In the genomic region with DNA sequence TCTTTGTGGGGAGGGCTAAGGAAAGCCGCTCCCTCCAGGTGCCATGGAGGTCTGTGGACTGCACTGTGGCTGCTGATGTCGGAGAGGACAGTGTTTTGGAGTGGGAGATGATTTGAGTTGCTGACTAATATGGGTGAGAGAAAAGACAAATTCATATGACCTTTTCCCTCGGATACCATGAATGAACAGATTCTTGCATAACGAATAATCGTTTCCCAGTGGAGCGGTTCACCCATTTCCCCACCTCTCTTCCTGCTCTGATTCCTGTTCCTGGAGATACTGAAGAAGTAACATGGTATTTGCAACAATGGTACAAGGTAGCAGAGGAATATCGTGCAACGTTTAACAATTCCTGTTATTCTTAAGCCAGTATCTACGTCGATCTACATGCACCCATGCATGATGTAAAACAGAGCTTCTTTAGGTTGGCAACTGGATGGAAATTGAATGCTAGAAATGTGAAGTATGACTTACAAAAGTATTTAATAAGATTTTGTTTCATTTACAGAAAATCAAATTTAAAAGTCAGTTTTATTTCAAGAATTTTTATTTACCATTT, we compare ENCODE assay signal across 16 cellular contexts.
DNase-seq lines count a peak whose midpoint lies in the region; ATAC-seq and TF ChIP-seq lines count a peak whose summit lies in the region.
"Had no signal": no experiment of that assay in that cellular context is flagged by ENCODE, and none has a peak within 500 bp of the region (broad histone marks: within the 10 kb centered on the region; RNA-seq: fewer than 3 reads in every experiment).

No MANE protein-coding gene starts in this region.

- H3K4me1 ChIP-seq in IMR-90 (ENCODE audit: control insufficient read depth, insufficient read depth, low read length), result peaks cover 13% of the 10 kb centered on the region
- peaks cover 12 to 20% of the 10 kb centered on the region in 2 experiments for H3K4me1 ChIP-seq in trophoblast cell (ENCODE audit: control insufficient read depth in 1 of 2, insufficient read depth in 2 of 2, low read length in 2 of 2)
- H3K4me1 ChIP-seq in right cardiac atrium (ENCODE audit: control insufficient read depth, insufficient read depth, low read length), result peaks cover 10% of the 10 kb centered on the region

- no peaks in the 10 kb centered on the region for H3K4me1 Mint-ChIP-seq in CD4-positive, alpha-beta T cell (ENCODE audit: low read depth)

- H3K27me3 Mint-ChIP-seq in CD4-positive, alpha-beta T cell, result no peaks in the 10 kb centered on the region

- peak overlapping the region; percentile 29; the same call in 1 of the 2 replicates for H2AK5ac ChIP-seq in IMR-90 (ENCODE audit: low read depth, low read length)
- H2AK5ac ChIP-seq in trophoblast cell (ENCODE audit: low read length), result no peak overlapping the region

- H3K27me3 ChIP-seq in IMR-90 (ENCODE audit: control insufficient read depth, insufficient read depth, low read length) (no peaks in the 10 kb centered on the region), trophoblast cell (ENCODE audit: insufficient read depth, low read length) (no peaks in the 10 kb centered on the region), right cardiac atrium (ENCODE audit: control insufficient read depth, insufficient read depth) (no peaks in the 10 kb centered on the region)
- H3K27me3 ChIP-seq in CD4-positive, alpha-beta T cell (ENCODE audit: control insufficient read depth, insufficient read depth, low read length), result no peaks in the 10 kb centered on the region
- H3K27me3 ChIP-seq: BLaER1 treated with 17β-estradiol and CSF1 and Interleukin-3, amounts not matched to agents 10 nM and 100 nM; MG63; SJSA1 had no signal

- H2AK9ac ChIP-seq in IMR-90 (replicated peaks; ENCODE audit: low read depth, low read length, poor library complexity), result no peak overlapping the region

- in situ Hi-C loops in IMR-90 (cut with MboI; ENCODE audit: low sequenced_read_pairs), result no loop called here

- H4K8ac ChIP-seq in IMR-90 (ENCODE audit: low read depth in 2 of 2, low read length in 2 of 2), result no peak overlapping the region
- no peak overlapping the region for H4K8ac ChIP-seq in trophoblast cell (ENCODE audit: low read depth, low read length)

- dilution Hi-C loops in IMR-90 (cut with HindIII; ENCODE audit: low sequenced_read_pairs, unreplicated experiment), result no loop called here

- H3K9ac ChIP-seq in IMR-90 (ENCODE audit: low read depth, low read length) (no peak overlapping the region), trophoblast cell (ENCODE audit: low read length) (no peak overlapping the region)
- H3K9ac ChIP-seq: BLaER1 treated with 17β-estradiol and CSF1 and Interleukin-3, amounts not matched to agents 10 nM and 100 nM had no signal

- ATAC-seq in IMR-90 (ENCODE audit: low read depth) (no peak), SK-N-SH treated with all-trans-retinoic acid at 6 μM for 48 hours (no peak), right cardiac atrium (no peak)
- no peak for ATAC-seq in CD4-positive, alpha-beta T cell (ENCODE audit: poor library complexity)

- 0 out of 2 replicates have a peak overlapping the region, but pooled peaks have one; percentile 28 for H3K18ac ChIP-seq in IMR-90 (ENCODE audit: low read depth, low read length)
- no peak overlapping the region for H3K18ac ChIP-seq in trophoblast cell (ENCODE audit: low read length)

- POLR2A ChIA-PET in IMR-90 (lab: Charles Lee; ENCODE audit: unreplicated experiment), result no interaction called here
- POLR2A ChIA-PET in CD4-positive, alpha-beta T cell (lab: Charles Lee), result no interaction called here

- no peak overlapping the region for H4K12ac ChIP-seq in trophoblast cell (ENCODE audit: low read depth, low read length)

- H3K9me3 Mint-ChIP-seq in CD4-positive, alpha-beta T cell, result no peaks in the 10 kb centered on the region
- H3K9me3 Mint-ChIP-seq: H9 had no signal

- H2BK120ac ChIP-seq in IMR-90 (ENCODE audit: low read depth, low read length), result no peak overlapping the region
- no peak overlapping the region for H2BK120ac ChIP-seq in trophoblast cell (ENCODE audit: insufficient read depth, low read length, poor library complexity)

- H3K4ac ChIP-seq in IMR-90 (ENCODE audit: low read depth, low read length) (0 out of 2 replicates have a peak overlapping the region, but pooled peaks have one; percentile 16), trophoblast cell (ENCODE audit: low read depth, low read length) (no peak overlapping the region)

- no peak overlapping the region for H3K56ac ChIP-seq in IMR-90 (ENCODE audit: extremely low read depth, insufficient read depth, low read length)

- no peak overlapping the region for H3K14ac ChIP-seq in IMR-90 (replicated peaks; ENCODE audit: low read depth, low read length)
- peak overlapping the region; percentile 45 for H3K14ac ChIP-seq in trophoblast cell (ENCODE audit: low read length)

- H2AFZ ChIP-seq in IMR-90 (replicated peaks; ENCODE audit: low read length, poor library complexity), result peak overlapping the region; percentile 70
- no peak overlapping the region for H2AFZ ChIP-seq in trophoblast cell (ENCODE audit: insufficient read depth, low read length, poor library complexity)

- H4K91ac ChIP-seq in IMR-90 (ENCODE audit: insufficient read depth, low read depth, low read length) (no peak overlapping the region), trophoblast cell (ENCODE audit: low read depth, low read length) (peak overlapping the region; percentile 13)

- H3K23ac ChIP-seq in IMR-90 (ENCODE audit: low read depth, low read length) (no peak overlapping the region), trophoblast cell (ENCODE audit: low read length) (no peak overlapping the region)

- BruUV-seq in IMR-90 (replicated peaks; lab: Mats Ljungman, UMichigan), result no TSS peak

- DNase-seq in ELR (ENCODE audit: low read depth), result peak; percentile 45
- peak; percentile 39 for DNase-seq in IMR-90
- no peak for DNase-seq in trophoblast cell
- DNase-seq in substantia nigra (lab: John Stamatoyannopoulos, UW), result no peak
- no peak for DNase-seq in right cardiac atrium
- no peak for DNase-seq in CD4-positive, alpha-beta T cell
- DNase-seq: H9, MG63, NCI-H1092, NCI-H1436 treated with DMSO at 0.1 percent for 48 hours, NCI-H2029, NCI-H345, NCI-H524 treated with DMSO at 0.1 percent for 48 hours had no signal

- no peaks in the 10 kb centered on the region for H4K20me1 ChIP-seq in IMR-90 (ENCODE audit: insufficient read depth, low read length)
- H4K20me1 ChIP-seq: BLaER1 treated with 17β-estradiol and CSF1 and Interleukin-3, amounts not matched to agents 10 nM and 100 nM had no signal

- no peaks in the 10 kb centered on the region for H3K79me1 ChIP-seq in IMR-90 (ENCODE audit: low read depth in 1 of 2, low read length in 2 of 2)
- H3K79me1 ChIP-seq in trophoblast cell (ENCODE audit: low read length), result no peaks in the 10 kb centered on the region

- H3K9me3 ChIP-seq in IMR-90 (ENCODE audit: control insufficient read depth, insufficient read depth, low read length) (no peaks in the 10 kb centered on the region), trophoblast cell (ENCODE audit: insufficient read depth, low read depth, low read length) (no peaks in the 10 kb centered on the region), right cardiac atrium (ENCODE audit: control insufficient read depth, low read length) (no peaks in the 10 kb centered on the region)
- no peaks in the 10 kb centered on the region for H3K9me3 ChIP-seq in CD4-positive, alpha-beta T cell (ENCODE audit: control insufficient read depth, low read length)
- H3K9me3 ChIP-seq: BLaER1 treated with 17β-estradiol and CSF1 and Interleukin-3, amounts not matched to agents 10 nM and 100 nM; MG63; SJSA1 had no signal

- H3K36me3 ChIP-seq in IMR-90 (ENCODE audit: control insufficient read depth, insufficient read depth, low read length), result no peaks in the 10 kb centered on the region
- no peaks in the 10 kb centered on the region for H3K36me3 ChIP-seq in trophoblast cell (ENCODE audit: control insufficient read depth in 1 of 2, insufficient read depth in 2 of 2, low read length in 2 of 2)
- H3K36me3 ChIP-seq: BLaER1 treated with 17β-estradiol and CSF1 and Interleukin-3, amounts not matched to agents 10 nM and 100 nM; MG63; SJSA1 had no signal

- no peak overlapping the region for H3K4me3 Mint-ChIP-seq in CD4-positive, alpha-beta T cell
- H3K4me3 Mint-ChIP-seq: H9 had no signal

- no peak for TF ChIP-seq POLR2A in IMR-90 (IDR thresholded peaks at IDR 0.05; ENCODE audit: low read depth, low read length)

- peaks cover 11% of the 10 kb centered on the region for H3K9me1 ChIP-seq in IMR-90 (ENCODE audit: insufficient read depth, low read length)

- H2BK5ac ChIP-seq in IMR-90 (ENCODE audit: low read depth, low read length, poor library complexity, severe bottlenecking) (no peak overlapping the region), trophoblast cell (ENCODE audit: low read depth, low read length, poor library complexity) (no peak overlapping the region)

- no peaks in the 10 kb centered on the region for H3K36me3 Mint-ChIP-seq in CD4-positive, alpha-beta T cell (ENCODE audit: low read depth)

- H3K4me3 ChIP-seq in IMR-90 (ENCODE audit: insufficient read depth, low read depth, low read length), result no peak overlapping the region
- H3K4me3 ChIP-seq in trophoblast cell (ENCODE audit: low read depth, low read length), result no peak overlapping the region
- no peak overlapping the region for H3K4me3 ChIP-seq in right cardiac atrium (ENCODE audit: low read length)
- H3K4me3 ChIP-seq: BLaER1 treated with 17β-estradiol and CSF1 and Interleukin-3, amounts not matched to agents 10 nM and 100 nM; MG63; SJSA1 had no signal

- CTCF ChIA-PET in IMR-90 (lab: Yijun Ruan, JAX), result no interaction called here
- CTCF ChIA-PET in CD4-positive, alpha-beta T cell (lab: Charles Lee), result no interaction called here

- intact Hi-C loops in IMR-90 (cut with micrococcal nuclease) (no loop called here), right cardiac atrium (cut with DNase I) (no loop called here)
- intact Hi-C loops in CD4-positive, alpha-beta T cell (cut with DNase I, micrococcal nuclease), result no loop called here

- H3K79me2 ChIP-seq in trophoblast cell (ENCODE audit: control insufficient read depth, insufficient read depth, low read length, poor library complexity), result no peaks in the 10 kb centered on the region

- no peak overlapping the region for H3K27ac Mint-ChIP-seq in CD4-positive, alpha-beta T cell
- H3K27ac Mint-ChIP-seq: H9 had no signal

- no peak overlapping the region for H4K5ac ChIP-seq in IMR-90 (ENCODE audit: low read depth, low read length)

- no peak for TF ChIP-seq RAD21 in IMR-90 (IDR thresholded peaks at IDR 0.05; ENCODE audit: low read length)

- WGBS in IMR-90 (ENCODE audit: extremely low coverage in 2 of 2, insufficient read length in 1 of 2), 2 experiments, result no CpG with 5 or more reads among the region's 10 CpGs
- no CpG with 5 or more reads among the region's 10 CpGs for WGBS in trophoblast cell (ENCODE audit: extremely low coverage, insufficient coverage, insufficient read length)
- 76% methylated on average over 10 of the region's 10 CpGs for WGBS in right cardiac atrium

- H2BK15ac ChIP-seq in IMR-90 (ENCODE audit: low read depth, low read length), result peak overlapping the region; percentile 18; the same call in 1 of the 3 replicates

- no peak for TF ChIP-seq CTCF in IMR-90 (conservative IDR thresholded peaks at IDR 0.05; ENCODE audit: low read depth, low read length)
- TF ChIP-seq CTCF in CD4-positive, alpha-beta T cell (IDR thresholded peaks at IDR 0.05), result no peak

- H3K4me2 ChIP-seq in IMR-90 (ENCODE audit: low read depth, low read length) (no peak overlapping the region), trophoblast cell (ENCODE audit: low read length) (no peak overlapping the region)
- H3K4me2 ChIP-seq: BLaER1 treated with 17β-estradiol and CSF1 and Interleukin-3, amounts not matched to agents 10 nM and 100 nM had no signal

- no peak overlapping the region for H2BK20ac ChIP-seq in IMR-90 (ENCODE audit: low read depth, low read length)

- H2BK12ac ChIP-seq in trophoblast cell (ENCODE audit: low read length), result peak overlapping the region; percentile 80

- H3K27ac ChIP-seq in IMR-90 (ENCODE audit: insufficient read depth, low read length) (no peak overlapping the region), trophoblast cell (ENCODE audit: low read depth, low read length) (no peak overlapping the region), substantia nigra (ENCODE audit: low read depth, low read length, poor library complexity, severe bottlenecking) (no peak overlapping the region), right cardiac atrium (ENCODE audit: low read length) (no peak overlapping the region)
- H3K27ac ChIP-seq in CD4-positive, alpha-beta T cell (ENCODE audit: low read depth, low read length), result no peak overlapping the region
- H3K27ac ChIP-seq: BLaER1 treated with 17β-estradiol and CSF1 and Interleukin-3, amounts not matched to agents 10 nM and 100 nM; SJSA1 had no signal

Comparison
In these comparisons a context has a peak if more than half of its experiments do, and no peak if none do; other contexts are left out.
1. DNase-seq: peak in ELR (single experiment) and IMR-90 (single experiment); none in trophoblast cell (0 of 2), substantia nigra (0 of 49), right cardiac atrium (0 of 3) and CD4-positive, alpha-beta T cell (0 of 10).